16 cellular contexts compared by ENCODE assay signal in genomic region chr19:30590596-30591229, GRCh38.
"Had no signal": no experiment of that assay in that cellular context is flagged by ENCODE, and none has a peak within 500 bp of the region (broad histone marks: within the 10 kb centered on the region; RNA-seq: fewer than 3 reads in every experiment).

No MANE protein-coding gene starts in this region.

- H3K27ac ChIP-seq: ascending aorta, left ventricle myocardium inferior, pancreas, spleen, thyroid gland had no signal

- ATAC-seq: activated CD8-positive, alpha-beta memory T cell treated with anti-CD3 and anti-CD28 coated beads, Interleukin-2, amount 10 ng/mL, durations not matched to agents 7 days and 5 days; activated T-helper 17 cell treated with anti-CD3 and anti-CD28 coated beads, Interleukin-2, amount 50 U/mL, for 72 hours; naive thymus-derived CD4-positive, alpha-beta T cell; pancreas; T-cell had no signal

- H3K36me3 ChIP-seq: ascending aorta, left ventricle myocardium inferior, pancreas, spleen, thyroid gland had no signal

- DNase-seq: activated B cell treated with CpG ODN at 0.5 μM for 24 hours; activated CD4-positive, alpha-beta memory T cell treated with anti-CD3 and anti-CD28 coated beads, Interleukin-2, amount 10 ng/mL, durations not matched to agents 7 days and 5 days; activated CD4-positive, alpha-beta T cell treated with anti-CD3 and anti-CD28 coated beads for 48 hours; activated CD8-positive, alpha-beta memory T cell treated with anti-CD3 and anti-CD28 coated beads, Interleukin-2, amount 10 ng/mL, durations not matched to agents 7 days and 5 days; activated naive CD4-positive, alpha-beta T cell; cerebellar nuclear complex; glutamatergic neuron; left ventricle myocardium inferior; naive thymus-derived CD4-positive, alpha-beta T cell; pancreas; spleen; stimulated activated CD4-positive, alpha-beta T cell treated with anti-CD3 and anti-CD28 coated beads, Interleukin-4, amount 100 ng/mL, for 4 hours; T-cell; thyroid gland had no signal

- H3K27me3 ChIP-seq: ascending aorta, pancreas, thyroid gland had no signal

- H3K4me1 ChIP-seq: ascending aorta, left ventricle myocardium inferior, pancreas, spleen had no signal

- H3K4me3 ChIP-seq: ascending aorta, left ventricle myocardium inferior, pancreas, spleen, thyroid gland had no signal

- H3K9me3 ChIP-seq: left ventricle myocardium inferior, pancreas, spleen, thyroid gland had no signal
